In genomic region chr13:106151056-106151699, GRCh38 we compare ENCODE assay signal across 1 cellular context.
TF ChIP-seq lines count a peak whose summit lies in the region.

No MANE protein-coding gene starts in this region.

TF ChIP-seq in IMR-90, 13 proteins besides CTCF, POLR2A, EP300 and RAD21 (continued from another document):
- TF ChIP-seq, protein P1, sequence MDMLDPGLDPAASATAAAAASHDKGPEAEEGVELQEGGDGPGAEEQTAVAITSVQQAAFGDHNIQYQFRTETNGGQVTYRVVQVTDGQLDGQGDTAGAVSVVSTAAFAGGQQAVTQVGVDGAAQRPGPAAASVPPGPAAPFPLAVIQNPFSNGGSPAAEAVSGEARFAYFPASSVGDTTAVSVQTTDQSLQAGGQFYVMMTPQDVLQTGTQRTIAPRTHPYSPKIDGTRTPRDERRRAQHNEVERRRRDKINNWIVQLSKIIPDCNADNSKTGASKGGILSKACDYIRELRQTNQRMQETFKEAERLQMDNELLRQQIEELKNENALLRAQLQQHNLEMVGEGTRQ (IDR thresholded peaks at IDR 0.05; ENCODE audit: low read depth, low read length), result no peak
- TF ChIP-seq CEBPB (IDR thresholded peaks at IDR 0.05; ENCODE audit: low read depth, low read length), result 0 out of 2 replicates have a peak, but pooled peaks have one; percentile 4
- TF ChIP-seq, protein P2, sequence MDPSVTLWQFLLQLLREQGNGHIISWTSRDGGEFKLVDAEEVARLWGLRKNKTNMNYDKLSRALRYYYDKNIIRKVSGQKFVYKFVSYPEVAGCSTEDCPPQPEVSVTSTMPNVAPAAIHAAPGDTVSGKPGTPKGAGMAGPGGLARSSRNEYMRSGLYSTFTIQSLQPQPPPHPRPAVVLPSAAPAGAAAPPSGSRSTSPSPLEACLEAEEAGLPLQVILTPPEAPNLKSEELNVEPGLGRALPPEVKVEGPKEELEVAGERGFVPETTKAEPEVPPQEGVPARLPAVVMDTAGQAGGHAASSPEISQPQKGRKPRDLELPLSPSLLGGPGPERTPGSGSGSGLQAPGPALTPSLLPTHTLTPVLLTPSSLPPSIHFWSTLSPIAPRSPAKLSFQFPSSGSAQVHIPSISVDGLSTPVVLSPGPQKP (IDR thresholded peaks at IDR 0.05; ENCODE audit: borderline replicate concordance, low read depth, low read length), result no peak
